ENCODE assay signal across 18 cellular contexts in the genomic region with DNA sequence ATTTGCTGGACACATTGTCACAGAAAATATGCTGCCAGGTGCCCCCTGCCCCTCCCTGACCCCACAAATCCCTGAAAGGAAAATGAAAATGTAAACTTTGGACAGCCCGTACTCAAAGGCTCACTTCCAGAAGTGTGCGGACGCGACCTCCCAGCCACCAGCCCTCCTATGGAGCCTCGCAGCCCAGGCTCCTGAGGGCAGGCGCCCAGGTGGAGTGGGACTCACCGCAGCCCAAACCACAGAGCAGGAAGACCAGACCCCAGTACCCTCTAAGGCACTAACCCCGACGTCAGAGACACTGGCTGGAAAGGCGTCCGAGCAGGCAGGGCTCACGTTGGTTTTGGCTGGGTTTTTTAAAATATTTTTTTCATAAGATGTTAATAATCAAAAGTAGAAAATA.
"Had no signal": no experiment of that assay in that cellular context is flagged by ENCODE, and none has a peak within 500 bp of the region (broad histone marks: within the 10 kb centered on the region; RNA-seq: fewer than 3 reads in every experiment).

No MANE protein-coding gene starts in this region.

- H3K36me3 Mint-ChIP-seq: activated naive CD8-positive, alpha-beta T cell had no signal

- H3K4me1 ChIP-seq: right lobe of liver, transverse colon, uterus had no signal

- H3K9me3 Mint-ChIP-seq: stimulated activated naive CD8-positive, alpha-beta T cell treated with anti-CD3 and anti-CD28 coated beads, Interleukin-15, Interleukin-2, amounts not matched to agents 100 ng/mL and 50 ng/mL, for 24 hours had no signal

- H3K9me3 ChIP-seq: right lobe of liver, suprapubic skin, transverse colon, uterus had no signal

- H3K4me3 ChIP-seq: dorsolateral prefrontal cortex, right lobe of liver, suprapubic skin, transverse colon, uterus had no signal

- H3K36me3 ChIP-seq: right lobe of liver, suprapubic skin, transverse colon, uterus had no signal

- H3K27ac Mint-ChIP-seq: activated naive CD8-positive, alpha-beta T cell; stimulated activated naive CD8-positive, alpha-beta T cell treated with anti-CD3 and anti-CD28 coated beads, Interleukin-15, Interleukin-2, amounts not matched to agents 100 ng/mL and 50 ng/mL, for 24 hours had no signal

- ATAC-seq: right lobe of liver had no signal

- DNase-seq: activated CD4-positive, alpha-beta T cell treated with anti-CD3 and anti-CD28 coated beads for 48 hours; activated CD4-positive, CD25-positive, alpha-beta regulatory T cell; foreskin fibroblast; hypothalamus; islet precursor cell; mammary epithelial cell; midbrain; small intestine; stimulated activated CD4-positive, alpha-beta T cell treated with anti-CD3 and anti-CD28 coated beads, Interleukin-15, amount 100 ng/mL, for 24 hours; stimulated activated CD4-positive, alpha-beta T cell treated with anti-CD3 and anti-CD28 coated beads, Interleukin-2, amount 100 ng/mL, for 48 hours; transverse colon; uterus had no signal

- H3K27me3 ChIP-seq: dorsolateral prefrontal cortex, right lobe of liver, suprapubic skin, transverse colon, uterus had no signal

- H3K4me3 Mint-ChIP-seq: activated naive CD8-positive, alpha-beta T cell; stimulated activated naive CD8-positive, alpha-beta T cell treated with anti-CD3 and anti-CD28 coated beads, Interleukin-15, Interleukin-2, amounts not matched to agents 100 ng/mL and 50 ng/mL, for 24 hours had no signal

- FAIRE-seq: small intestine had no signal

- H3K27me3 Mint-ChIP-seq: activated naive CD8-positive, alpha-beta T cell; stimulated activated naive CD8-positive, alpha-beta T cell treated with anti-CD3 and anti-CD28 coated beads, Interleukin-15, Interleukin-2, amounts not matched to agents 100 ng/mL and 50 ng/mL, for 24 hours had no signal

- H3K27ac ChIP-seq: dorsolateral prefrontal cortex, epithelial cell of prostate, right lobe of liver, suprapubic skin, transverse colon, uterus had no signal
